Comparison of ENCODE assay signal across 8 cellular contexts in the genomic region with DNA sequence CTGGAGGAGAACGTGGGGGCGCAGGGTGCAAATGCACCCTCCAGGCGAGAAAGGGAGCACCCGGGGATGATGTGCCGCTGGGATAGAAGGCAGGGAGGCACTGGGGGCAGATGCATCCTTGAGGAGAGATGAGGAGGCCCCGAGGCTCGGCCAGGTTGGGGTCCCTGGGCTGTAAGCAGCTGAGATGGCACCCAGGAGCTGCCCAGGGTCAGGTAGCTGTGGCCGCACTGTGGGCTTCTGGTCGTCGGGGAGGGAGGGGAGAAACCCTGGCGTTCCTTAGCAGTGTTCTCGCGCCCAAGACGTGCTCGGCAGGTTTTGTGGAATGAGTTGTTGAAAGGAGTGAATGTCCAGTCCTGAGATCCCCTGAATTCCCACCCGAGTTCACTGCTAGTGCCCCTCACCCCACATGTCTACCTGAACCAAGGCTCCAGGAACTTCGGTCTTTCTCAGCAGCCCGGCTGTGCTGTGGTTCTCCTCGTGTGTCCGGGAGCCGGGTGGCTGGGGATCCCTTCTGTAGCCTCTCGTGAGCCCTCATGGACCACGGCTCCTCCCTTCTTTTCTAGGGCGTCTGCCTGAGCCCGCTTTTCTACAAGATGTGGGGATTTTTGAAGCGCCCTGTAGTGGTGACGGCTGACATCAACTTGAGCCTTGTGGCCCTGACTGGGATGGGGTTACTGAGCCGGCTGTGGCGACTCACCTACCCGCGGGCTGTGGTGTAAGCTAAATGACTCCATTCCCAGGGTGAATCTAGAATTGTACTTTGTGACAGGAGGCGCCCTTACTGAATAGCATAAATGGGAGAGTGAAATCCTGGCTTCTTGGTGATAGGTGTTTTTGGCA. TPM values are rescaled to one million over a fixed set of nuclear protein-coding genes. Genes with fewer than 3 reads are reported as not detected.
DNase-seq lines count a peak whose midpoint lies in the region; ATAC-seq, FAIRE-seq and TF ChIP-seq lines count a peak whose summit lies in the region.

No MANE protein-coding gene starts in this region.

- H3K9ac ChIP-seq in HUES48 (ENCODE audit: low read depth, low read length) (peak overlapping the region; percentile 36; the same call in 1 of the 2 replicates), mucosa of rectum (ENCODE audit: low read depth in 1 of 2, low read length in 2 of 2) (peak overlapping the region; percentile 75 to 85)

- H3K27me3 Mint-ChIP-seq in CD4-positive, CD25-positive, alpha-beta regulatory T cell = no peaks in the 10 kb centered on the region
- no peaks in the 10 kb centered on the region for H3K27me3 Mint-ChIP-seq in stimulated activated naive CD8-positive, alpha-beta T cell treated with anti-CD3 and anti-CD28 coated beads, Interleukin-15, amount 100 ng/mL, for 72 hours

- H3K27ac Mint-ChIP-seq in CD4-positive, CD25-positive, alpha-beta regulatory T cell = peak overlapping the region in 2 of 3 donors; percentile 62 to 83
- H3K27ac Mint-ChIP-seq in stimulated activated naive CD8-positive, alpha-beta T cell treated with anti-CD3 and anti-CD28 coated beads, Interleukin-15, amount 100 ng/mL, for 72 hours = peak overlapping the region; percentile 93 to 98

- H3K4me3 Mint-ChIP-seq in CD4-positive, CD25-positive, alpha-beta regulatory T cell = peak overlapping the region; percentile 86 to 97 (median 93)
- peak overlapping the region; percentile 93 to 95 for H3K4me3 Mint-ChIP-seq in stimulated activated naive CD8-positive, alpha-beta T cell treated with anti-CD3 and anti-CD28 coated beads, Interleukin-15, amount 100 ng/mL, for 72 hours

- peaks cover 19 to 66% (median 30%) of the 10 kb centered on the region in 4 donors for H3K4me1 Mint-ChIP-seq in CD4-positive, CD25-positive, alpha-beta regulatory T cell
- H3K4me1 Mint-ChIP-seq in stimulated activated naive CD8-positive, alpha-beta T cell treated with anti-CD3 and anti-CD28 coated beads, Interleukin-15, amount 100 ng/mL, for 72 hours = peaks cover 65% of the 10 kb centered on the region

- H3K36me3 Mint-ChIP-seq in CD4-positive, CD25-positive, alpha-beta regulatory T cell = peaks cover 12% of the 10 kb centered on the region

- H3K9me3 Mint-ChIP-seq in CD4-positive, CD25-positive, alpha-beta regulatory T cell = no peaks in the 10 kb centered on the region
- no peaks in the 10 kb centered on the region for H3K9me3 Mint-ChIP-seq in stimulated activated naive CD8-positive, alpha-beta T cell treated with anti-CD3 and anti-CD28 coated beads, Interleukin-15, amount 100 ng/mL, for 72 hours

- no peak for TF ChIP-seq CTCF in coronary artery (IDR thresholded peaks at IDR 0.05)
- TF ChIP-seq CTCF in D721Med (IDR thresholded peaks at IDR 0.05; ENCODE audit: insufficient read depth, missing control alignments) = no peak

- peak; percentile 9 to 11 for ATAC-seq in CD4-positive, CD25-positive, alpha-beta regulatory T cell (ENCODE audit: low read depth in 2 of 2)
- ATAC-seq in stimulated activated naive CD8-positive, alpha-beta T cell treated with anti-CD3 and anti-CD28 coated beads, Interleukin-15, amount 100 ng/mL, for 72 hours = peak; percentile 72
- no peak for ATAC-seq in HG03439 (IDR thresholded peaks at IDR 0.05; ENCODE audit: unreplicated experiment)

- no peak for FAIRE-seq in D721Med (lab: Jason Lieb, UNC)

- H3K4me3 ChIP-seq in CD4-positive, CD25-positive, alpha-beta regulatory T cell (ENCODE audit: low read depth, low read length) = peak overlapping the region; percentile 74
- H3K4me3 ChIP-seq in HUES48 (ENCODE audit: low read depth, low read length) = peak overlapping the region; percentile 85
- H3K4me3 ChIP-seq in coronary artery = peak overlapping the region; percentile 97
- H3K4me3 ChIP-seq in mucosa of rectum (ENCODE audit: low read length in 2 of 2) = peak overlapping the region; percentile 85 to 94

- DNase-seq in CD4-positive, CD25-positive, alpha-beta regulatory T cell = peak; percentile 14 to 63 (median 28)
- peak; percentile 61 for DNase-seq in activated CD4-positive, CD25-positive, alpha-beta regulatory T cell treated with anti-CD3 and anti-CD28 coated beads, Interleukin-2, amount 50 U/mL, for 72 hours
- DNase-seq in coronary artery (ENCODE audit: low spot score) = no peak
- peak; percentile 72 to 89 for DNase-seq in stimulated activated naive CD8-positive, alpha-beta T cell treated with anti-CD3 and anti-CD28 coated beads, Interleukin-15, amount 100 ng/mL, for 72 hours
- DNase-seq in D721Med (ENCODE audit: insufficient read length, low spot score) = no peak

- H3K4me1 ChIP-seq in CD4-positive, CD25-positive, alpha-beta regulatory T cell (ENCODE audit: control insufficient read depth, insufficient read depth, low read length, poor library complexity, severe bottlenecking) = peaks cover 40% of the 10 kb centered on the region
- H3K4me1 ChIP-seq in HUES48 (ENCODE audit: control insufficient read depth, insufficient read depth, low read length) (peaks cover 9% of the 10 kb centered on the region; the same call in 1 of the 2 replicates), mucosa of rectum (ENCODE audit: control insufficient read depth in 2 of 2, insufficient read depth in 2 of 2, low read length in 2 of 2) (peaks cover 13 to 18% of the 10 kb centered on the region in 2 donors)

- H3K9me3 ChIP-seq in CD4-positive, CD25-positive, alpha-beta regulatory T cell (ENCODE audit: control insufficient read depth in 2 of 2, low read length in 2 of 2) = no peaks in the 10 kb centered on the region
- H3K9me3 ChIP-seq in HUES48 (ENCODE audit: control insufficient read depth, insufficient read depth, low read length) (no peaks in the 10 kb centered on the region), mucosa of rectum (ENCODE audit: control insufficient read depth in 2 of 2, low read length in 2 of 2) (no peaks in the 10 kb centered on the region)

- H3K27me3 ChIP-seq in CD4-positive, CD25-positive, alpha-beta regulatory T cell (ENCODE audit: control insufficient read depth, insufficient read depth, low read length) = no peaks in the 10 kb centered on the region
- no peaks in the 10 kb centered on the region for H3K27me3 ChIP-seq in HUES48 (ENCODE audit: control insufficient read depth, insufficient read depth, low read length)
- H3K27me3 ChIP-seq in mucosa of rectum (ENCODE audit: control insufficient read depth in 2 of 2, insufficient read depth in 2 of 2, low read length in 2 of 2) = no peaks in the 10 kb centered on the region

- peaks cover 12% of the 10 kb centered on the region for H3K36me3 ChIP-seq in CD4-positive, CD25-positive, alpha-beta regulatory T cell (ENCODE audit: control insufficient read depth, insufficient read depth, low read length)
- H3K36me3 ChIP-seq in HUES48 (ENCODE audit: control insufficient read depth, insufficient read depth, low read length) (peaks cover 31% of the 10 kb centered on the region), mucosa of rectum (ENCODE audit: control insufficient read depth in 2 of 2, insufficient read depth in 2 of 2, low read length in 2 of 2) (peaks cover 9 to 14% of the 10 kb centered on the region in 2 donors)

- H3K27ac ChIP-seq in CD4-positive, CD25-positive, alpha-beta regulatory T cell (ENCODE audit: insufficient read depth, low read length, poor library complexity, severe bottlenecking) = peak overlapping the region; percentile 51
- H3K27ac ChIP-seq in HUES48 (ENCODE audit: low read depth, low read length) (no peak overlapping the region), coronary artery (peak overlapping the region in 1 of 2 donors; percentile 79), mucosa of rectum (ENCODE audit: low read depth in 2 of 2, low read length in 2 of 2) (no peak overlapping the region)

RNA-seq across cellular contexts. Expression of gene POMT1, which starts 1.1 kb away (rescaled TPM):
- 52.3 TPM for total RNA-seq in CD4-positive, CD25-positive, alpha-beta regulatory T cell
- 10 to 100 TPM; 13.2 to 16.1 (median 14.4) TPM for polyA plus RNA-seq in CD4-positive, CD25-positive, alpha-beta regulatory T cell

RNA-seq across cellular contexts. Expression of gene UCK1, which starts 27.2 kb away (rescaled TPM):
- 20.9 TPM for total RNA-seq in CD4-positive, CD25-positive, alpha-beta regulatory T cell
- polyA plus RNA-seq in CD4-positive, CD25-positive, alpha-beta regulatory T cell = 10 to 100 TPM; 24.9 to 28.8 (median 27.2) TPM

RNA-seq across cellular contexts. Expression of gene PRRT1B, which starts 41.5 kb away (rescaled TPM):
- not detected for total RNA-seq in CD4-positive, CD25-positive, alpha-beta regulatory T cell
- polyA plus RNA-seq in CD4-positive, CD25-positive, alpha-beta regulatory T cell = not detected

Comparison
In these comparisons a context has a peak if more than half of its experiments do, and no peak if none do; other contexts are left out.
1. DNase-seq: peak in CD4-positive, CD25-positive, alpha-beta regulatory T cell (3 of 3), activated CD4-positive, CD25-positive, alpha-beta regulatory T cell treated with anti-CD3 and anti-CD28 coated beads, Interleukin-2, amount 50 U/mL, for 72 hours (single experiment) and stimulated activated naive CD8-positive, alpha-beta T cell treated with anti-CD3 and anti-CD28 coated beads, Interleukin-15, amount 100 ng/mL, for 72 hours (2 of 2); none in coronary artery (single experiment) and D721Med (single experiment).
2. Peak in every context shown above with its lines, with median percentiles within 50 percentile points of each other: H3K4me3 ChIP-seq.